ENCODE assay signal across 1 cellular context in the genomic region with DNA sequence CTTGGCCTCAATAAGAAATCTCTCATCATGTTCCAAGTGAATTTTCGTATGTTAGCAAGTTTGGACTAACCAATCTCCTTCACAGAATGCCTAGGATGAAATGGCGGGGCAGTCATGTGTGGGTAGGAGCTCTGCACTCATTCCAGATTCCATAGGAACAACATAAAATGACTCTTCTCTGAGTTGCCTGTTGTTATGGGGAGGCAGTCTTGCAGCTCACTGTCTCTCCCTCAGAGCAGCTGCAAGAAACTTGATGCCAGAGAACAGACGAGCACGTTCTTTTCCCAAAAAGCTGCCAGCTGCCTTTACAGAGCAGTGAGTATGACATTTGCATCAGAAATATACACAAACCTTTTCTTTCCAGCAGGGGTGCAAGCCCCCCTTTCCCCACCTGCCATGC.
TF ChIP-seq lines count a peak whose summit lies in the region.

No MANE protein-coding gene starts in this region.

TF ChIP-seq in IMR-90, 13 proteins besides CTCF, POLR2A, EP300 and RAD21:
- TF ChIP-seq BHLHE40 (IDR thresholded peaks at IDR 0.05; ENCODE audit: low read depth, low read length), result no peak
- TF ChIP-seq MAFK (IDR thresholded peaks at IDR 0.05; ENCODE audit: low read depth, low read length), result no peak
- TF ChIP-seq SMC3 (IDR thresholded peaks at IDR 0.05; ENCODE audit: low read depth, low read length), result no peak
- TF ChIP-seq NFE2L2 (IDR thresholded peaks at IDR 0.05; ENCODE audit: low read depth, low read length), result no peak
